Comparison of ENCODE assay signal across 8 cellular contexts in the genomic region with DNA sequence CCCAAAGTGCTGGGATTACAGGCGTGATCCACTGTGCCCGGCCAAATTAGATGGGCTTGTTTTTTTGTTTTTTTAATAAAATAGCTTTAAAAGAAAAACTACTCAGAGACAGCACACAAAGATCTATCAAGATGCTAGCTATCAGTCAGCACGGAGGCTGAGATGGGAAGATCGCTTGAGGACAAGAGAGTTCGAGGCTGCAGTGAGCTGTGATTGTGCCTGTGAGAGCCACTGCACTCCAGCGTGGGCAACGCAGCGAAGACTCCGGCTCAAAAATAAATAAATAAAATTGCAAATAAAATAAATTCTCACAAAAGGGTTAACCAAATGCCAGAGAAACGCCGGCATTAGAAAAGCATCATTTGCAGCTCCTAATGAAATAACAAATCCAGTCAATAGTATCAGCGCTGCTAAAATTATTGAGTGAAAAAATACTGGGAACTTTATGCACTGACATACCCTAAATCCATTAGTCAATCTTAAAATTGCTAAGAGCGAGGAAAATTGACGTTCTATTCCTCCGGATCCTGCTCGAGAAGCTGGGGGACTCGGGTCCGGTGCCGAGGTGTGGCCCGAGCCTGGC. TPM values are rescaled to one million over a fixed set of nuclear protein-coding genes. Genes with fewer than 3 reads are reported as not detected.
DNase-seq lines count a peak whose midpoint lies in the region; ATAC-seq and TF ChIP-seq lines count a peak whose summit lies in the region.

No MANE protein-coding gene starts in this region.

- H3K9me3 ChIP-seq in colonic mucosa: no peaks in the 10 kb centered on the region

- DNase-seq in DMS 273 (lab: John Stamatoyannopoulos, UW; ENCODE audit: unreplicated experiment) (peak; percentile 52), DMS 273 treated with DMSO at 0.1 percent for 48 hours (lab: John Stamatoyannopoulos, UW) (no peak), NCI-H748 treated with DMSO at 0.1 percent for 48 hours (lab: John Stamatoyannopoulos, UW) (peak; percentile 59), colonic mucosa (no peak), myocyte (ENCODE audit: low read depth) (peak; percentile 37), SIG-M5 (lab: John Stamatoyannopoulos, UW) (no peak)

- peak overlapping the region; percentile 77 for H3K27ac ChIP-seq in colonic mucosa

- ATAC-seq in HG03520 (IDR thresholded peaks at IDR 0.05; ENCODE audit: unreplicated experiment) (no peak), HG03139 (IDR thresholded peaks at IDR 0.05; ENCODE audit: unreplicated experiment) (no peak)

- H3K9ac ChIP-seq in colonic mucosa (ENCODE audit: low read depth in 2 of 2, low read length in 2 of 2): peak overlapping the region; percentile 73 to 91

- peak overlapping the region; percentile 77 for H3K4me3 ChIP-seq in colonic mucosa

- H3K36me3 ChIP-seq in colonic mucosa: no peaks in the 10 kb centered on the region

- intact Hi-C loops in colonic mucosa (cut with DNase I): no loop called here

- H3K27me3 ChIP-seq in colonic mucosa: no peaks in the 10 kb centered on the region

- H3K4me1 ChIP-seq in colonic mucosa: no peaks in the 10 kb centered on the region

- no peak for TF ChIP-seq CTCF in colonic mucosa (IDR thresholded peaks at IDR 0.05)

RNA-seq across cellular contexts. Expression of gene CPLANE1, which starts 0.7 kb away (rescaled TPM):
- total RNA-seq in colonic mucosa: 1 to 10 TPM; 6.4 to 8.4 TPM
- 21.6 and 31.2 TPM in 2 replicates for total RNA-seq in myocyte
- polyA plus RNA-seq in myocyte (2012): 8.6 TPM

Comparison
In these comparisons a context has a peak if more than half of its experiments do, and no peak if none do; other contexts are left out.
1. DNase-seq: peak in DMS 273 (single experiment), NCI-H748 treated with DMSO at 0.1 percent for 48 hours (single experiment) and myocyte (single experiment); none in DMS 273 treated with DMSO at 0.1 percent for 48 hours (single experiment), colonic mucosa (single experiment) and SIG-M5 (single experiment).